24 cellular contexts compared by ENCODE assay signal in the genomic region with DNA sequence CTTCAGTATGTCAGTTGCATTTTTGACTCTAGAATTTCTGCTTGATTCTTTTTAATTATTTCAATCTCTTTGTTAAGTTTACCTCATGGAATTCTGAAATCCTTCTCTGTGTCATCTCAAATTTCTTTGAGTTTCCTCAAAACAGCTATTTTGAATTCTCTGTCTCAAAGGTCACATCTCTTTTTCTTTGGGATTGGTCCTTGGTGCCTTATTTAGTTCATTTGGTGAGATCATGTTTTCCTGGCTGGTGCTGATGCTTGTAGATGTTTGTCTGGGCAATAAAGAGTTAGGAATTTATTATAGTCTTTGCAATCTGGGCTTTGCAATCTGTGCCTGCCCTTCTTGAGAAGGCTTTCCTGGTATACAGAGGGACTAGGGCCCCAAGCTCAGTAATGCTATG.
"Had no signal": no experiment of that assay in that cellular context is flagged by ENCODE, and none has a peak within 500 bp of the region (broad histone marks: within the 10 kb centered on the region; RNA-seq: fewer than 3 reads in every experiment).

No MANE protein-coding gene starts in this region.

- H3K4me3 ChIP-seq: left ventricle myocardium inferior, lung, neural progenitor cell, ovary, right atrium auricular region, right lobe of liver, skin epidermis, tibial nerve, uterus had no signal

- DNase-seq: islet precursor cell; left ventricle myocardium inferior; mesendoderm; naive B cell; natural killer cell; nephron progenitor cell; ovary; right lobe of liver; stimulated activated CD4-positive, alpha-beta T cell treated with anti-CD3 and anti-CD28 coated beads, Interleukin-12 subunit alpha, Interleukin-12 subunit beta, amount 100 ng/mL, for 4 hours; stimulated activated CD4-positive, alpha-beta T cell treated with anti-CD3 and anti-CD28 coated beads, Interleukin-4, amount 100 ng/mL, for 4 hours; stimulated activated CD8-positive, alpha-beta memory T cell treated with anti-CD3 and anti-CD28 coated beads, Interleukin-4, amount 100 ng/mL, for 48 hours; stimulated activated naive CD4-positive, alpha-beta T cell treated with Interleukin-2 at 50 U/mL for 16 hours; stimulated activated naive CD8-positive, alpha-beta T cell treated with anti-CD3 and anti-CD28 coated beads, Interleukin-15, amount 100 ng/mL, for 72 hours; substantia nigra; uterus had no signal

- H3K4me3 Mint-ChIP-seq: mesothelial cell of epicardium; naive B cell; natural killer cell; nephron progenitor cell; neural progenitor cell; stimulated activated memory B cell treated with anti-CD40 and anti-IgM and Interleukin-4, amounts not matched to agents 10 μg/mL and 1 μg/mL and 100 μg/mL, for 72 hours; stimulated activated naive CD8-positive, alpha-beta T cell treated with anti-CD3 and anti-CD28 coated beads, Interleukin-15, amount 100 ng/mL, for 72 hours; type B pancreatic cell had no signal

- H3K27ac Mint-ChIP-seq: mesothelial cell of epicardium; natural killer cell; neural progenitor cell; stimulated activated memory B cell treated with anti-CD40 and anti-IgM and Interleukin-4, amounts not matched to agents 10 μg/mL and 1 μg/mL and 100 μg/mL, for 72 hours; type B pancreatic cell had no signal

- H3K36me3 ChIP-seq: neural progenitor cell, ovary, right atrium auricular region, right lobe of liver, tibial nerve, uterus had no signal

- H3K4me2 ChIP-seq: neural progenitor cell had no signal

- H3K4me1 Mint-ChIP-seq: mesothelial cell of epicardium; naive B cell; natural killer cell; nephron progenitor cell; neural progenitor cell; stimulated activated memory B cell treated with anti-CD40 and anti-IgM and Interleukin-4, amounts not matched to agents 10 μg/mL and 1 μg/mL and 100 μg/mL, for 72 hours; stimulated activated naive CD8-positive, alpha-beta T cell treated with anti-CD3 and anti-CD28 coated beads, Interleukin-15, amount 100 ng/mL, for 72 hours had no signal

- H3K9me3 ChIP-seq: ovary had no signal

- H3K36me3 Mint-ChIP-seq: type B pancreatic cell had no signal

- H3K27me3 ChIP-seq: neural progenitor cell, ovary, right atrium auricular region, right lobe of liver, tibial nerve, uterus had no signal

- H3K9ac ChIP-seq: neural progenitor cell had no signal

- H3K4me1 ChIP-seq: left ventricle myocardium inferior, neural progenitor cell, right atrium auricular region, right lobe of liver, tibial nerve, uterus had no signal

- H2AFZ ChIP-seq: neural progenitor cell had no signal

- H3K27ac ChIP-seq: left ventricle myocardium inferior, neural progenitor cell, ovary, right atrium auricular region, right lobe of liver, skin epidermis, tibial nerve, uterus had no signal

- H3K27me3 Mint-ChIP-seq: naive B cell; progenitor cell of endocrine pancreas; stimulated activated memory B cell treated with anti-CD40 and anti-IgM and Interleukin-4, amounts not matched to agents 10 μg/mL and 1 μg/mL and 100 μg/mL, for 72 hours; stimulated activated naive CD8-positive, alpha-beta T cell treated with anti-CD3 and anti-CD28 coated beads, Interleukin-15, amount 100 ng/mL, for 72 hours; type B pancreatic cell had no signal
